8 cellular contexts compared by ENCODE assay signal in genomic region chr1:23530750-23531651, GRCh38. TPM values are rescaled to one million over a fixed set of nuclear protein-coding genes. Genes with fewer than 3 reads are reported as not detected.
DNase-seq lines count a peak whose midpoint lies in the region; TF ChIP-seq lines count a peak whose summit lies in the region.

TSS of gene E2F2 (minus strand) at chr1:23531233. CDS start at chr1:23530793, 440 bp downstream.

- peak within 1 kb of the TSS; percentile 95 for H3K9ac ChIP-seq in OCI-LY3 (ENCODE audit: low read length)
- peak within 1 kb of the TSS; percentile 32 for H3K9ac ChIP-seq in mucosa of stomach (ENCODE audit: low read length)

- peaks cover 12% of the 10 kb centered on the region; the same call in 1 of the 2 replicates for H4K20me1 ChIP-seq in OCI-LY3 (ENCODE audit: insufficient read depth, low read length)

- 0 out of 2 replicates have a peak, but pooled peaks have one; percentile 7 for TF ChIP-seq CTCF in OCI-LY3 (IDR thresholded peaks at IDR 0.05; ENCODE audit: low read depth, low read length)
- peak; percentile 7 for TF ChIP-seq CTCF in epithelial cell of proximal tubule (conservative IDR thresholded peaks at IDR 0.05; ENCODE audit: low read depth, low read length)

- peak within 1 kb of the TSS; percentile 99 for H3K4me2 ChIP-seq in OCI-LY3 (ENCODE audit: low read length)

- peak within 1 kb of the TSS; percentile 77; the same call in 1 of the 2 replicates for H2AFZ ChIP-seq in OCI-LY3 (ENCODE audit: low read depth, low read length)

- peak; percentile 35 for TF ChIP-seq POLR2A in GM19193 (IDR thresholded peaks at IDR 0.05; ENCODE audit: extremely low read depth, insufficient read depth, insufficient read length)

- H3K9me3 ChIP-seq in OCI-LY3 (ENCODE audit: insufficient read depth, low read length) = no peaks in the 10 kb centered on the region
- H3K9me3 ChIP-seq in mucosa of stomach (ENCODE audit: control insufficient read depth, low read length) = no peaks in the 10 kb centered on the region

- H3K4me3 ChIP-seq in OCI-LY3 (ENCODE audit: low read length) (peak within 1 kb of the TSS; percentile 91), epithelial cell of proximal tubule (ENCODE audit: low read depth, low read length) (peak within 1 kb of the TSS; percentile 68), mucosa of stomach (ENCODE audit: low read length) (peak within 1 kb of the TSS; percentile 61)

- H3K27me3 ChIP-seq in OCI-LY3 (ENCODE audit: low read depth, low read length) (no peaks in the 10 kb centered on the region), mucosa of stomach (ENCODE audit: control insufficient read depth, insufficient read depth, low read length) (no peaks in the 10 kb centered on the region)

- peak; percentile 90 for DNase-seq in Ammon's horn (ENCODE audit: low spot score)
- DNase-seq in HuH-7.5 (ENCODE audit: low spot score) = peak; percentile 75
- DNase-seq in activated T-cell treated with anti-CD3 and anti-CD28 coated beads for 24 hours (ENCODE audit: low read depth) = peak; percentile 69
- no peak for DNase-seq in epithelial cell of proximal tubule (ENCODE audit: low read depth)
- peak; percentile 84 for DNase-seq in stimulated activated CD8-positive, alpha-beta memory T cell treated with anti-CD3 and anti-CD28 coated beads, Interleukin-4, amount 100 ng/mL, for 48 hours

- peaks cover 21% of the 10 kb centered on the region for H3K79me2 ChIP-seq in OCI-LY3 (ENCODE audit: low read length)

- H3K27ac ChIP-seq in OCI-LY3 (ENCODE audit: low read length) = peak within 1 kb of the TSS; percentile 49

- peaks cover 62% of the 10 kb centered on the region for H3K4me1 ChIP-seq in OCI-LY3 (ENCODE audit: low read length)
- H3K4me1 ChIP-seq in mucosa of stomach (ENCODE audit: control insufficient read depth, insufficient read depth, low read length) = peaks cover 61% of the 10 kb centered on the region

- H3K36me3 ChIP-seq in OCI-LY3 (replicated peaks; ENCODE audit: low read depth, low read length) (no peaks in the 10 kb centered on the region), mucosa of stomach (ENCODE audit: control insufficient read depth, insufficient read depth, low read length) (no peaks in the 10 kb centered on the region)

RNA-seq across cellular contexts. Expression of gene E2F2, which starts in this region (rescaled TPM):
- 4.0 and 6.5 TPM in 2 replicates for total RNA-seq in epithelial cell of proximal tubule
